27 cellular contexts compared by ENCODE assay signal in genomic region chr1:109188776-109189175, GRCh38.
"Had no signal": no experiment of that assay in that cellular context is flagged by ENCODE, and none has a peak within 500 bp of the region (broad histone marks: within the 10 kb centered on the region; RNA-seq: fewer than 3 reads in every experiment).

No MANE protein-coding gene starts in this region.

- H3K27me3 ChIP-seq: brain microvascular endothelial cell, cardiac muscle cell had no signal

- DNase-seq: activated CD4-positive, alpha-beta memory T cell treated with anti-CD3 and anti-CD28 coated beads, Interleukin-2, amount 10 ng/mL, durations not matched to agents 7 days and 5 days; activated CD4-positive, alpha-beta T cell treated with anti-CD3 and anti-CD28 coated beads for 1 hour; activated CD4-positive, alpha-beta T cell treated with anti-CD3 and anti-CD28 coated beads for 48 hours; activated CD4-positive, CD25-positive, alpha-beta regulatory T cell; activated CD8-positive, alpha-beta memory T cell treated with anti-CD3 and anti-CD28 coated beads for 24 hours; activated CD8-positive, alpha-beta memory T cell treated with anti-CD3 and anti-CD28 coated beads, Interleukin-2, amount 10 ng/mL, durations not matched to agents 7 days and 5 days; activated CD8-positive, alpha-beta memory T cell treated with anti-CD3 and anti-CD28 coated beads, Interleukin-2, amount 50 U/mL, for 48 hours; activated effector memory CD4-positive, alpha-beta T cell treated with anti-CD3 and anti-CD28 coated beads, Interleukin-2, amount 50 U/mL, for 16 hours; activated naive CD4-positive, alpha-beta T cell; activated naive CD4-positive, alpha-beta T cell treated with anti-CD3 and anti-CD28 coated beads, Interleukin-2, amount 50 U/mL, for 16 hours; activated naive CD8-positive, alpha-beta T cell treated with anti-CD3 and anti-CD28 coated beads for 36 hours; activated T-cell treated with anti-CD3 and anti-CD28 coated beads, Interleukin-2, amount 50 U/mL, for 72 hours; amniotic stem cell; aorta; brain microvascular endothelial cell; NCI-H1048; NCI-H1105 treated with DMSO at 0.1 percent for 48 hours; NCI-H1436; NCI-H1694; NCI-H1930; NCI-H345; NCI-H524 treated with DMSO at 0.1 percent for 48 hours; T1000; WERI-Rb-1 had no signal

- H3K9me3 ChIP-seq: SJCRH30 had no signal

- H3K36me3 ChIP-seq: brain microvascular endothelial cell, cardiac muscle cell, SJCRH30, WERI-Rb-1 had no signal

- H3K27ac ChIP-seq: brain microvascular endothelial cell, cardiac muscle cell, SJCRH30, SK-N-MC, WERI-Rb-1 had no signal

- H3K4me3 ChIP-seq: cardiac muscle cell, SJCRH30, SK-N-MC had no signal
